Comparison of ENCODE assay signal across 7 cellular contexts in genomic region chr17:75105269-75106080, GRCh38.
DNase-seq lines count a peak whose midpoint lies in the region; ATAC-seq lines count a peak whose summit lies in the region.
"Had no signal": no experiment of that assay in that cellular context is flagged by ENCODE, and none has a peak within 500 bp of the region (broad histone marks: within the 10 kb centered on the region; RNA-seq: fewer than 3 reads in every experiment).

No MANE protein-coding gene starts in this region.

- H3K9ac ChIP-seq in duodenal mucosa (ENCODE audit: low read depth in 1 of 2, low read length in 2 of 2) = no peak overlapping the region
- H3K9ac ChIP-seq: BLaER1 treated with 17β-estradiol and CSF1 and Interleukin-3, amounts not matched to agents 10 nM and 100 nM had no signal

- peak overlapping the region; percentile 30 for H3K27ac ChIP-seq in duodenal mucosa (ENCODE audit: low read depth, low read length)
- H3K27ac ChIP-seq: BLaER1 treated with 17β-estradiol and CSF1 and Interleukin-3, amounts not matched to agents 10 nM and 100 nM had no signal

- peaks cover 0 to 4% of the 10 kb centered on the region in 2 donors for H3K36me3 Mint-ChIP-seq in stimulated activated naive B cell treated with anti-CD40 and anti-IgM and Interleukin-4, amounts not matched to agents 10 μg/mL and 1 μg/mL and 100 μg/mL, for 72 hours

- DNase-seq in NCI-H1694 (lab: John Stamatoyannopoulos, UW) (peak; percentile 8), NCI-H1694 treated with DMSO at 0.1 percent for 48 hours (lab: John Stamatoyannopoulos, UW) (no peak), NCI-H446 treated with DMSO at 0.1 percent for 48 hours (lab: John Stamatoyannopoulos, UW) (peak; percentile 32)
- no peak for DNase-seq in stimulated activated naive B cell treated with anti-CD40 and anti-IgM and Interleukin-4, amounts not matched to agents 10 μg/mL and 1 μg/mL and 100 μg/mL, for 72 hours

- H3K4me3 Mint-ChIP-seq in stimulated activated naive B cell treated with anti-CD40 and anti-IgM and Interleukin-4, amounts not matched to agents 10 μg/mL and 1 μg/mL and 100 μg/mL, for 72 hours = no peak overlapping the region

- peaks cover 5 to 9% of the 10 kb centered on the region in 2 donors for H3K27me3 Mint-ChIP-seq in stimulated activated naive B cell treated with anti-CD40 and anti-IgM and Interleukin-4, amounts not matched to agents 10 μg/mL and 1 μg/mL and 100 μg/mL, for 72 hours

- no peaks in the 10 kb centered on the region for H3K27me3 ChIP-seq in duodenal mucosa (ENCODE audit: control insufficient read depth in 1 of 2, insufficient read depth in 2 of 2, low read length in 2 of 2)

- H3K27ac Mint-ChIP-seq in stimulated activated naive B cell treated with anti-CD40 and anti-IgM and Interleukin-4, amounts not matched to agents 10 μg/mL and 1 μg/mL and 100 μg/mL, for 72 hours = no peak overlapping the region

- H3K4me1 Mint-ChIP-seq in stimulated activated naive B cell treated with anti-CD40 and anti-IgM and Interleukin-4, amounts not matched to agents 10 μg/mL and 1 μg/mL and 100 μg/mL, for 72 hours = peaks cover 19 to 27% of the 10 kb centered on the region in 2 donors

- no peak overlapping the region for H3K4me3 ChIP-seq in duodenal mucosa (ENCODE audit: low read depth in 1 of 2, low read length in 2 of 2)
- H3K4me3 ChIP-seq: BLaER1 treated with 17β-estradiol and CSF1 and Interleukin-3, amounts not matched to agents 10 nM and 100 nM had no signal

- peaks cover 0 to 11% of the 10 kb centered on the region in 2 donors for H3K36me3 ChIP-seq in duodenal mucosa (ENCODE audit: control insufficient read depth in 1 of 2, insufficient read depth in 2 of 2, low read length in 2 of 2)

- peak; percentile 38 to 39 for ATAC-seq in stimulated activated naive B cell treated with anti-CD40 and anti-IgM and Interleukin-4, amounts not matched to agents 10 μg/mL and 1 μg/mL and 100 μg/mL, for 72 hours (replicated peaks)
- ATAC-seq in GM21723 (IDR thresholded peaks at IDR 0.05; ENCODE audit: unreplicated experiment) = no peak

- peaks cover 1 to 9% of the 10 kb centered on the region in 2 donors for H3K4me1 ChIP-seq in duodenal mucosa (ENCODE audit: control insufficient read depth in 1 of 2, insufficient read depth in 2 of 2, low read length in 2 of 2)

- no peaks in the 10 kb centered on the region for H3K9me3 ChIP-seq in duodenal mucosa (ENCODE audit: control insufficient read depth in 1 of 2, low read length in 2 of 2)
- H3K9me3 ChIP-seq: BLaER1 treated with 17β-estradiol and CSF1 and Interleukin-3, amounts not matched to agents 10 nM and 100 nM had no signal

- peaks cover 0 to 4% of the 10 kb centered on the region in 2 donors for H3K9me3 Mint-ChIP-seq in stimulated activated naive B cell treated with anti-CD40 and anti-IgM and Interleukin-4, amounts not matched to agents 10 μg/mL and 1 μg/mL and 100 μg/mL, for 72 hours

Comparison
In these comparisons a context has a peak if more than half of its experiments do, and no peak if none do; other contexts are left out.
1. DNase-seq: peak in NCI-H1694 (single experiment) and NCI-H446 treated with DMSO at 0.1 percent for 48 hours (single experiment); none in NCI-H1694 treated with DMSO at 0.1 percent for 48 hours (single experiment) and stimulated activated naive B cell treated with anti-CD40 and anti-IgM and Interleukin-4, amounts not matched to agents 10 μg/mL and 1 μg/mL and 100 μg/mL, for 72 hours (single experiment).